Comparison of ENCODE assay signal across 1 cellular context in the genomic region with DNA sequence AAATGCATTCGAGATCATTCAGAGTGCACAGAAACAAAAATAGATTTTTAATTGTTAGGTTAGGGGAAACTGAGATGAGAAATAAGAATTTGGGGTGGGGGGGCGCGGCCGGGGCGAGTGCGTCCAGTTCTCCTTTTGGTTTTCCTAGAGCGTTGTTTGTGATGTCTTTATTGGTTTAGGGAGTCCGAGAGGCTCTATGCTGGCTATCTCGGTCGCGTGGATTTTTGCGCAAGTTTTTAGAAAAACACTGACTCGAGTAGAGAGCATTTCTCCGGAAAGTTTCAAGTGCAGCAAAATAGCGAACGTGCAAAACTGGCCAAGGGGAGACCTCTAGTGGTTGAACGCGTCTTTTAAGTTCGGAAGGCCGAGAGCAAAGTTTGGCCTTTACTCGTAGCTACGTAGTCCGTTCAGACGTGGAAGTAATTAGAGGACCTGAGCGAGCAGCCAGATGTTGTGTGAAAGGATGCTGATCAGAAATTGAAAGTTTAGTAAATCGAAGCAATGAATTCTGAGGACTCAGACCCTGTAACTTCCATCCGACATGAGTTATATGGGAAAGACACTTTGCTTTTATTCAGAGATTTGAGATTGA.
TF ChIP-seq lines count a peak whose summit lies in the region.

No MANE protein-coding gene starts in this region.

TF ChIP-seq in SK-N-SH treated with all-trans-retinoic acid at 6 μM for 48 hours, 23 proteins besides CTCF, POLR2A, EP300 and RAD21 (continued from another document):
- TF ChIP-seq, protein P1, sequence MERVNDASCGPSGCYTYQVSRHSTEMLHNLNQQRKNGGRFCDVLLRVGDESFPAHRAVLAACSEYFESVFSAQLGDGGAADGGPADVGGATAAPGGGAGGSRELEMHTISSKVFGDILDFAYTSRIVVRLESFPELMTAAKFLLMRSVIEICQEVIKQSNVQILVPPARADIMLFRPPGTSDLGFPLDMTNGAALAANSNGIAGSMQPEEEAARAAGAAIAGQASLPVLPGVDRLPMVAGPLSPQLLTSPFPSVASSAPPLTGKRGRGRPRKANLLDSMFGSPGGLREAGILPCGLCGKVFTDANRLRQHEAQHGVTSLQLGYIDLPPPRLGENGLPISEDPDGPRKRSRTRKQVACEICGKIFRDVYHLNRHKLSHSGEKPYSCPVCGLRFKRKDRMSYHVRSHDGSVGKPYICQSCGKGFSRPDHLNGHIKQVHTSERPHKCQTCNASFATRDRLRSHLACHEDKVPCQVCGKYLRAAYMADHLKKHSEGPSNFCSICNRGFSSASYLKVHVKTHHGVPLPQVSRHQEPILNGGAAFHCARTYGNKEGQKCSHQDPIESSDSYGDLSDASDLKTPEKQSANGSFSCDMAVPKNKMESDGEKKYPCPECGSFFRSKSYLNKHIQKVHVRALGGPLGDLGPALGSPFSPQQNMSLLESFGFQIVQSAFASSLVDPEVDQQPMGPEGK (CRISPR knock-in tag; IDR thresholded peaks at IDR 0.05; ENCODE audit: borderline replicate concordance): no peak
- no peak for TF ChIP-seq SNAI2 (CRISPR knock-in tag; IDR thresholded peaks at IDR 0.05)
